10 cellular contexts compared by ENCODE assay signal in the genomic region with DNA sequence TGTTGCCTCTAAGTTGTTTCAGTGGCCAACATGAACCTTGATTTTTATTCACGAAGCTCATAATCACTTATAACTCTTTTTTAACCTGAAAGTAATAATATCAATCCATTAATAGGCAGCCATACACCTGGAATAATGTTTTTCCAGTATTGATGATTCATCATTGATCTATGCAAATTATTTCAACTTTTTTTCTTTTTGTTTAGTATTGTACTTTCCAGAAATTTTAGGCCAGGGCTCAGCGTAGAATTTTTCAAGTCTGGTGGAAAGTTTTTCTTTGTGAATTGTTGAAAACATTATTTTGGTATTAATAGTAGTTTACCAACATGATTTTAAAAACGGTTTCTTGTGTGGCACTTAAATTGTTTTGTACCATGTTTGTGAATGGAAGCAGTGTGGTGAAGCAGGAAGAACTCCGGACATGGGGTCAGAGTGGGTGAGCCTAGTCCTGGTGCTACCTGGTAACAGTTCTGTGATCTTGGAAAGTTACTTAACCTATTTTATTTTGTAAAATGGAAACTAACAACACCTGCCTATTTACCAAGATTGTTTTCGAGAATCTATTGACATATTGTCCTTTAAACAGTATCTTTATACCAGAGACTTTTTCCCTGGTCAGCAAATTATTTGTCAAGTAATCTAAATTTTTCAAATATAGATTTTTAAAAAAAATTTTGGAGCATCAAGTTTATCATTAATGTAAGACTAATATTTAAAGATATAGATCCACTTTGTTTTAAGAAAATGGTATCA. TPM values are rescaled to one million over a fixed set of nuclear protein-coding genes. Genes with fewer than 3 reads are reported as not detected.
A peak's percentile ranks its signal among the peaks of the same experiment; 100 is the strongest.
DNase-seq lines count a peak whose midpoint lies in the region; ATAC-seq and TF ChIP-seq lines count a peak whose summit lies in the region.
"Had no signal": no experiment of that assay in that cellular context is flagged by ENCODE, and none has a peak within 500 bp of the region (broad histone marks: within the 10 kb centered on the region; RNA-seq: fewer than 3 reads in every experiment).

No MANE protein-coding gene starts in this region.

- peak overlapping the region; percentile 55 for H3K4me3 Mint-ChIP-seq in activated naive CD8-positive, alpha-beta T cell
- H3K4me3 Mint-ChIP-seq: HFFc6 had no signal

- no peak overlapping the region for H3K9ac ChIP-seq in GM23248

- no peak for TF ChIP-seq POLR2A in right lobe of liver (IDR thresholded peaks at IDR 0.05)

- peaks cover 45% of the 10 kb centered on the region for H3K4me1 Mint-ChIP-seq in activated naive CD8-positive, alpha-beta T cell (ENCODE audit: low read depth)

- H3K9me2 ChIP-seq in GM23248 (ENCODE audit: insufficient read depth) = no peaks in the 10 kb centered on the region

- no peak overlapping the region for H2AFZ ChIP-seq in GM23248

- H3K4me3 ChIP-seq in A673 (ENCODE audit: low read depth, low read length, poor library complexity, severe bottlenecking) (peak overlapping the region; percentile 89), GM23248 (peak overlapping the region; percentile 92), right lobe of liver (peak overlapping the region; percentile 12 to 69 (median 65))

- no peaks in the 10 kb centered on the region for H3K9me3 ChIP-seq in A673 (ENCODE audit: low read depth, low read length, poor library complexity, severe bottlenecking)
- H3K9me3 ChIP-seq in GM23248 (ENCODE audit: low read depth) = no peaks in the 10 kb centered on the region
- no peaks in the 10 kb centered on the region for H3K9me3 ChIP-seq in right lobe of liver

- DNase-seq in A673 (ENCODE audit: low spot score) = no peak
- no peak for DNase-seq in GM23248
- DNase-seq in right lobe of liver = no peak
- no peak for DNase-seq in SIG-M5 (lab: John Stamatoyannopoulos, UW)
- no peak for DNase-seq in globus pallidus (ENCODE audit: low spot score)
- DNase-seq in NCI-H748 treated with DMSO at 0.1 percent for 48 hours (lab: John Stamatoyannopoulos, UW) = no peak
- no peak for DNase-seq in HPDE6-E6E7 (ENCODE audit: extremely low spot score)
- DNase-seq: HFFc6, NCI-H1436 had no signal

- peak overlapping the region; percentile 89 for H3K4me2 ChIP-seq in GM23248 (ENCODE audit: unreplicated experiment)

- intact Hi-C loops in A673 (cut with micrococcal nuclease; ENCODE audit: unreplicated experiment) (no loop called here), right lobe of liver (cut with DNase I) (no loop called here)

- H3K79me2 ChIP-seq in GM23248 (ENCODE audit: insufficient read depth) = peaks cover 62% of the 10 kb centered on the region

- in situ Hi-C loops in GM23248 (cut with MboI) = no loop called here

- POLR2A ChIA-PET in A673 (lab: Charles Lee; ENCODE audit: low non-redundant PET) = no interaction called here

- H3K4me1 ChIP-seq in A673 (ENCODE audit: insufficient read depth, low read length, poor library complexity, severe bottlenecking) (peaks cover 4% of the 10 kb centered on the region), GM23248 (ENCODE audit: insufficient read depth) (peaks cover 11% of the 10 kb centered on the region; the same call in 1 of the 2 replicates), right lobe of liver (peaks cover 0 to 33% (median 12%) of the 10 kb centered on the region in 4 donors)

- H3F3A ChIP-seq in GM23248 (ENCODE audit: insufficient read depth) = peaks cover 29% of the 10 kb centered on the region

- no peak overlapping the region for H3K27ac ChIP-seq in A673 (ENCODE audit: low read depth, low read length, poor library complexity, severe bottlenecking)
- peak overlapping the region; percentile 59; the same call in 1 of the 2 replicates for H3K27ac ChIP-seq in GM23248
- peak overlapping the region; percentile 93 to 95 (median 94) for H3K27ac ChIP-seq in right lobe of liver

- no peaks in the 10 kb centered on the region for H3K36me3 ChIP-seq in A673 (ENCODE audit: insufficient read depth, low read length, poor library complexity, severe bottlenecking)
- no peaks in the 10 kb centered on the region for H3K36me3 ChIP-seq in GM23248 (ENCODE audit: low read depth)
- no peaks in the 10 kb centered on the region for H3K36me3 ChIP-seq in right lobe of liver

- no peak overlapping the region for H3K27ac Mint-ChIP-seq in activated naive CD8-positive, alpha-beta T cell
- H3K27ac Mint-ChIP-seq: HFFc6 had no signal

- no peaks in the 10 kb centered on the region for H3K27me3 Mint-ChIP-seq in activated naive CD8-positive, alpha-beta T cell

- ATAC-seq in right lobe of liver = no peak

- CTCF ChIA-PET in A673 (lab: Charles Lee) = no interaction called here

- H4K20me1 ChIP-seq in GM23248 (ENCODE audit: insufficient read depth) = no peaks in the 10 kb centered on the region

- no peak for TF ChIP-seq CTCF in A673 (conservative IDR thresholded peaks at IDR 0.05; ENCODE audit: low read depth, low read length)
- no peak for TF ChIP-seq CTCF in right lobe of liver (IDR thresholded peaks at IDR 0.05)

- H3K36me3 Mint-ChIP-seq in activated naive CD8-positive, alpha-beta T cell = no peaks in the 10 kb centered on the region

- no peaks in the 10 kb centered on the region for H3K9me3 Mint-ChIP-seq in activated naive CD8-positive, alpha-beta T cell (ENCODE audit: low read depth)
- H3K9me3 Mint-ChIP-seq: HFFc6 had no signal

- BruUV-seq in A673 (replicated peaks; lab: Mats Ljungman, UMichigan) = no TSS peak

- 98% methylated on average over 5 of the region's 5 CpGs for WGBS in GM23248 (ENCODE audit: low coverage in 1 of 2, low lambda C conversion rate in 2 of 2, missing lambda C conversion rate in 2 of 2), 2 experiments
- 26% methylated on average over 5 of the region's 5 CpGs for WGBS in right lobe of liver (ENCODE audit: insufficient coverage, low coverage, low lambda C conversion rate, missing lambda C conversion rate)

- peaks cover 6% of the 10 kb centered on the region for H3K27me3 ChIP-seq in A673 (replicated peaks; ENCODE audit: insufficient read depth, low read depth, low read length, poor library complexity)
- H3K27me3 ChIP-seq in GM23248 (replicated peaks; ENCODE audit: insufficient read depth) = no peaks in the 10 kb centered on the region
- no peaks in the 10 kb centered on the region for H3K27me3 ChIP-seq in right lobe of liver

RNA-seq across cellular contexts. Expression of a gene that starts 2.3 kb away (rescaled TPM):
- total RNA-seq in A673 (2021) = 13.3 and 15.3 TPM in 2 replicates
- 13.0 and 21.0 TPM in 2 replicates for total RNA-seq in GM23248 (2014; rRNA removed; shearing (Covaris generic))
- 35.6 and 36.1 TPM in 2 replicates for polyA plus RNA-seq in GM23248 (2016; fragmentation: Nextera tagmentation; extraction: Ambion mirVana)
- 10 to 100 TPM; 13.0 to 53.9 (median 18.9) TPM for total RNA-seq in right lobe of liver
